In the genomic region with DNA sequence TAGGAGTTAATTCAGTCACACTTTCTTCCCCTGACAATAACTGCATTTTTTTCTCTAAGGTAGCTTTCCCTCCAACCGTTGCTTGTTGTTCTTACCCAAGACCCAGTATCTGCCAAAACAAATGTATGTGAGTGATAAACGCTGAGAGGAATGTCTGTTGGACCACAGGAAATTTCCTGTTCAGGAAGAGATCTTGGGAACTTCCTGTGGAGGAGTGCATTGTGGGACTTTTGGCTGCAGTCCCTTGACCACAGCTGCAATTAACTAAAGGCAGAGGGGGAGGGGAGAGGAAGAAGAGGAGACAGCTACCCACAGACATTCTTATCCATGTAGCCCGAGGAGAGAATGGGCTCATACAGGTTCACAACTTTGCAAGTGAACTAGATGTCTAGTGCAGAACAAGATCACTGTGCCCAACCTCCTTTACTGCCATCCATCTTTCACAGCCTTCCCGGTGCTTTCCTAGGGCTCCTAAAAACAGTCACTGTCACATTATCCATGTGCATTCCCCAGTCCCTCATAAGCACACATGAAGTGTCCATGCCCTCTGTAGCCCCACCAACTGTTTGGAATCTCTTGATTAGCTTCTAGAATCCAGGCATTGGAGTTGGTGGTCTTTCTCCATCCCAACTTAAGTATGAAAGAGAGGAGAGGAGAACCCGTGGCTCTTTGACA, we compare ENCODE assay signal across 8 cellular contexts.
DNase-seq lines count a peak whose midpoint lies in the region; ATAC-seq and TF ChIP-seq lines count a peak whose summit lies in the region.

No MANE protein-coding gene starts in this region.

- H3K36me3 ChIP-seq in SJSA1 = no peaks in the 10 kb centered on the region; the same call in 1 of the 2 replicates
- H3K36me3 ChIP-seq in stomach = no peaks in the 10 kb centered on the region
- no peaks in the 10 kb centered on the region for H3K36me3 ChIP-seq in gastrocnemius medialis

- POLR2A ChIA-PET in activated CD4-positive, alpha-beta T cell treated with anti-CD3 and anti-CD28 coated beads for 36 hours (lab: Charles Lee) = no interaction called here
- POLR2A ChIA-PET in activated CD4-positive, alpha-beta T cell treated with anti-CD3 and anti-CD28 coated beads, Interleukin-2, amount 10 ng/mL, durations not matched to agents 7 days and 5 days (lab: Charles Lee) = no interaction called here

- no peaks in the 10 kb centered on the region for H3K27me3 ChIP-seq in SJSA1 (replicated peaks)
- no peaks in the 10 kb centered on the region for H3K27me3 ChIP-seq in stomach
- H3K27me3 ChIP-seq in gastrocnemius medialis = no peaks in the 10 kb centered on the region

- no peaks in the 10 kb centered on the region for H3K27me3 Mint-ChIP-seq in activated CD4-positive, alpha-beta T cell treated with anti-CD3 and anti-CD28 coated beads for 36 hours
- no peaks in the 10 kb centered on the region for H3K27me3 Mint-ChIP-seq in activated CD4-positive, alpha-beta T cell treated with anti-CD3 and anti-CD28 coated beads, Interleukin-2, amount 10 ng/mL, durations not matched to agents 7 days and 5 days

- peaks cover 45% of the 10 kb centered on the region for H3K36me3 Mint-ChIP-seq in activated CD4-positive, alpha-beta T cell treated with anti-CD3 and anti-CD28 coated beads for 36 hours (ENCODE audit: low read depth)
- peaks cover 38% of the 10 kb centered on the region for H3K36me3 Mint-ChIP-seq in activated CD4-positive, alpha-beta T cell treated with anti-CD3 and anti-CD28 coated beads, Interleukin-2, amount 10 ng/mL, durations not matched to agents 7 days and 5 days (ENCODE audit: low read depth)

- 32 to 52% (median 41%) methylated on average over 5 of the region's 5 CpGs for WGBS in stomach, 5 donors

- peak overlapping the region; percentile 96 for H3K27ac ChIP-seq in SJSA1
- peak overlapping the region in 4 of 5 donors; percentile 13 to 88 (median 74) for H3K27ac ChIP-seq in stomach
- peak overlapping the region in 1 of 4 donors; percentile 85 for H3K27ac ChIP-seq in gastrocnemius medialis

- peak overlapping the region; percentile 14 for H3K27ac Mint-ChIP-seq in activated CD4-positive, alpha-beta T cell treated with anti-CD3 and anti-CD28 coated beads for 36 hours
- H3K27ac Mint-ChIP-seq in activated CD4-positive, alpha-beta T cell treated with anti-CD3 and anti-CD28 coated beads, Interleukin-2, amount 10 ng/mL, durations not matched to agents 7 days and 5 days = no peak overlapping the region

- no peaks in the 10 kb centered on the region for H3K9me3 ChIP-seq in SJSA1 (replicated peaks)
- H3K9me3 ChIP-seq in stomach = no peaks in the 10 kb centered on the region
- H3K9me3 ChIP-seq in gastrocnemius medialis = no peaks in the 10 kb centered on the region

- H3K4me3 ChIP-seq in SJSA1 (no peak overlapping the region), fibroblast of mammary gland (ENCODE audit: control insufficient read depth, low read depth, low read length) (no peak overlapping the region), stomach (no peak overlapping the region), gastrocnemius medialis (no peak overlapping the region)

- DNase-seq in activated CD4-positive, alpha-beta T cell treated with anti-CD3 and anti-CD28 coated beads for 36 hours = no peak
- no peak for DNase-seq in activated CD4-positive, alpha-beta T cell treated with anti-CD3 and anti-CD28 coated beads, Interleukin-2, amount 10 ng/mL, durations not matched to agents 7 days and 5 days
- DNase-seq in SJSA1 (ENCODE audit: low read depth in 1 of 2, low spot score in 2 of 2) (peak; percentile 86 to 96), fibroblast of mammary gland (ENCODE audit: low read depth) (peak; percentile 89), stomach (no peak), gastrocnemius medialis (no peak), NCI-H146 treated with DMSO at 0.1 percent for 48 hours (lab: John Stamatoyannopoulos, UW; ENCODE audit: unreplicated experiment) (no peak)
- DNase-seq in activated T-cell treated with anti-CD3 and anti-CD28 coated beads, Interleukin-2, amount 50 U/mL, for 1 hour = no peak

- no peak for ATAC-seq in activated CD4-positive, alpha-beta T cell treated with anti-CD3 and anti-CD28 coated beads for 36 hours
- ATAC-seq in gastrocnemius medialis = no peak

- in situ Hi-C loops in gastrocnemius medialis (cut with MboI; ENCODE audit: low sequenced_read_pairs in 4 of 4) = loop anchor here in 2 of 4 donors (25.0 kb wide), 2 partner anchors 1087 to 1587 kb away; a partner anchor contains a TSS

- no peak overlapping the region for H3K4me3 Mint-ChIP-seq in activated CD4-positive, alpha-beta T cell treated with anti-CD3 and anti-CD28 coated beads for 36 hours
- H3K4me3 Mint-ChIP-seq in activated CD4-positive, alpha-beta T cell treated with anti-CD3 and anti-CD28 coated beads, Interleukin-2, amount 10 ng/mL, durations not matched to agents 7 days and 5 days = no peak overlapping the region

- CTCF ChIA-PET in activated CD4-positive, alpha-beta T cell treated with anti-CD3 and anti-CD28 coated beads for 36 hours (lab: Charles Lee) = interaction anchor here (1.0 to 1.1 kb wide), 2 partner anchors 11 to 99 kb away, joined by 3 read pairs; no protein-coding TSS in a partner anchor
- CTCF ChIA-PET in activated CD4-positive, alpha-beta T cell treated with anti-CD3 and anti-CD28 coated beads, Interleukin-2, amount 10 ng/mL, durations not matched to agents 7 days and 5 days (lab: Charles Lee) = interaction anchor here (1.1 kb wide), 1 partner anchor 20 kb away, joined by 3 read pairs; no protein-coding TSS in a partner anchor

- H3K4me1 ChIP-seq in SJSA1 (replicated peaks) = peaks cover 53% of the 10 kb centered on the region
- H3K4me1 ChIP-seq in stomach = peaks cover 24 to 60% (median 48%) of the 10 kb centered on the region in 4 donors
- H3K4me1 ChIP-seq in gastrocnemius medialis = peaks cover 45 to 46% of the 10 kb centered on the region in 2 donors

- no peak for TF ChIP-seq EP300 in stomach (IDR thresholded peaks at IDR 0.05)

- intact Hi-C loops in activated CD4-positive, alpha-beta T cell treated with anti-CD3 and anti-CD28 coated beads for 36 hours (cut with DNase I, micrococcal nuclease) = no loop called here
- intact Hi-C loops in stomach (cut with DNase I; ENCODE audit: low total_unique reads) = no loop called here
- intact Hi-C loops in gastrocnemius medialis (cut with DNase I; ENCODE audit: low total_unique reads) = loop anchor here (5.0 to 10.0 kb wide), 2 partner anchors 42 to 216 kb away; no protein-coding TSS in a partner anchor

- TF ChIP-seq CTCF in fibroblast of mammary gland (conservative IDR thresholded peaks at IDR 0.05; ENCODE audit: control insufficient read depth, insufficient read depth, low read depth, low read length) (no peak), stomach (IDR thresholded peaks at IDR 0.05) (no peak), gastrocnemius medialis (IDR thresholded peaks at IDR 0.05 in 4 of 5, conservative IDR thresholded peaks at IDR 0.05 in 1 of 5) (no peak)

- no peak for TF ChIP-seq POLR2A in stomach (IDR thresholded peaks at IDR 0.05)
- TF ChIP-seq POLR2A in gastrocnemius medialis (IDR thresholded peaks at IDR 0.05) = no peak

- peaks cover 2% of the 10 kb centered on the region for H3K9me3 Mint-ChIP-seq in activated CD4-positive, alpha-beta T cell treated with anti-CD3 and anti-CD28 coated beads for 36 hours (ENCODE audit: low read depth)
- H3K9me3 Mint-ChIP-seq in activated CD4-positive, alpha-beta T cell treated with anti-CD3 and anti-CD28 coated beads, Interleukin-2, amount 10 ng/mL, durations not matched to agents 7 days and 5 days = peaks cover 5% of the 10 kb centered on the region

- H3K4me1 Mint-ChIP-seq in activated CD4-positive, alpha-beta T cell treated with anti-CD3 and anti-CD28 coated beads for 36 hours = peaks cover 57% of the 10 kb centered on the region
- peaks cover 31% of the 10 kb centered on the region for H3K4me1 Mint-ChIP-seq in activated CD4-positive, alpha-beta T cell treated with anti-CD3 and anti-CD28 coated beads, Interleukin-2, amount 10 ng/mL, durations not matched to agents 7 days and 5 days

Comparison
In these comparisons a context has a peak if more than half of its experiments do, and no peak if none do; other contexts are left out.
1. DNase-seq: peak in SJSA1 (2 of 2) and fibroblast of mammary gland (single experiment); none in activated CD4-positive, alpha-beta T cell treated with anti-CD3 and anti-CD28 coated beads for 36 hours (single experiment), activated CD4-positive, alpha-beta T cell treated with anti-CD3 and anti-CD28 coated beads, Interleukin-2, amount 10 ng/mL, durations not matched to agents 7 days and 5 days (single experiment), stomach (single experiment), gastrocnemius medialis (0 of 2), NCI-H146 treated with DMSO at 0.1 percent for 48 hours (single experiment) and activated T-cell treated with anti-CD3 and anti-CD28 coated beads, Interleukin-2, amount 50 U/mL, for 1 hour (single experiment).